8 cellular contexts compared by ENCODE assay signal in the genomic region with DNA sequence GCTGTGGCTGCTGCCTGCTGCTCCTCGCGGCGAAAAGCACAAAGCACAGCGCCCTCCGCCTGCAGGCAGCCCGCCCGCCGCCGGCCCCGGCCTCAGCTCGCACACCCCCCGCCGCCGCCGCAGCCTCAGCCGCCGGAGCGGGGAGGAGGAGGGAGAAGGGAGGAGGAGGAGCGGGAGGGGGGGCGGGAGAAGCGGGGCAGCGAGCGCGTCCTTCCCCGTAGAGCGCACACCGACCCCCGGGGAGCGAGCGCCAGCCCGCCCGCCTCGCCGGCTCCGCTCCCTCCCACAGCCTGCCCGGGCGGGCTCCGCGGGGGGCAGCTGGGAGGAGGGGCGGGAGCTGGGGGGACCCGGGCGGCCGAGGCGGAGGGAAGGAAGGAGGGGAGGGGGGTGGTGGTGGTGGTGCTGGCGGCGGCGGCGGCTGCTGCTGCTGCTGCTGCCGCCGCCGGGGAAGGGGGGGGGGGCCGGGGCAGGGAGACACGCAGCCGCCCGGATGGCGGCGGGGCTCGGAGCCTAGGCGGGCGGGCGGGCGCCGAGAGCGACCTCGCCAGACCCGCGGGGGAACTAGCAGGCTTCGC. TPM values are rescaled to one million over a fixed set of nuclear protein-coding genes. Genes with fewer than 3 reads are reported as not detected.
DNase-seq lines count a peak whose midpoint lies in the region; ATAC-seq and TF ChIP-seq lines count a peak whose summit lies in the region.

A gene with protein sequence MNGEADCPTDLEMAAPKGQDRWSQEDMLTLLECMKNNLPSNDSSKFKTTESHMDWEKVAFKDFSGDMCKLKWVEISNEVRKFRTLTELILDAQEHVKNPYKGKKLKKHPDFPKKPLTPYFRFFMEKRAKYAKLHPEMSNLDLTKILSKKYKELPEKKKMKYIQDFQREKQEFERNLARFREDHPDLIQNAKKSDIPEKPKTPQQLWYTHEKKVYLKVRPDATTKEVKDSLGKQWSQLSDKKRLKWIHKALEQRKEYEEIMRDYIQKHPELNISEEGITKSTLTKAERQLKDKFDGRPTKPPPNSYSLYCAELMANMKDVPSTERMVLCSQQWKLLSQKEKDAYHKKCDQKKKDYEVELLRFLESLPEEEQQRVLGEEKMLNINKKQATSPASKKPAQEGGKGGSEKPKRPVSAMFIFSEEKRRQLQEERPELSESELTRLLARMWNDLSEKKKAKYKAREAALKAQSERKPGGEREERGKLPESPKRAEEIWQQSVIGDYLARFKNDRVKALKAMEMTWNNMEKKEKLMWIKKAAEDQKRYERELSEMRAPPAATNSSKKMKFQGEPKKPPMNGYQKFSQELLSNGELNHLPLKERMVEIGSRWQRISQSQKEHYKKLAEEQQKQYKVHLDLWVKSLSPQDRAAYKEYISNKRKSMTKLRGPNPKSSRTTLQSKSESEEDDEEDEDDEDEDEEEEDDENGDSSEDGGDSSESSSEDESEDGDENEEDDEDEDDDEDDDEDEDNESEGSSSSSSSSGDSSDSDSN (minus strand): TSS at position 40 of the 575 bp plus-strand sequence. CDS start 1,446 bp downstream, outside the sequence.

- peaks cover 19% of the 10 kb centered on the region for H3K36me3 Mint-ChIP-seq in HFFc6 (ENCODE audit: low read depth)
- peaks cover 34% of the 10 kb centered on the region for H3K36me3 Mint-ChIP-seq in activated B cell treated with CpG ODN at 0.5 μM for 24 hours (ENCODE audit: low read depth)

- DNase-seq in DND-41 = peak; percentile 86
- DNase-seq in HFFc6 = no peak
- DNase-seq in NCI-H2081 treated with DMSO at 0.1 percent for 48 hours (lab: John Stamatoyannopoulos, UW) = peak; percentile 48
- DNase-seq in activated B cell treated with CpG ODN at 0.5 μM for 24 hours = peak; percentile 69
- DNase-seq in kidney glomerular epithelial cell (lab: John Stamatoyannopoulos, UW) = peak; percentile 19
- DNase-seq in stimulated activated CD4-positive, alpha-beta T cell treated with anti-CD3 and anti-CD28 coated beads, Interleukin-1b, Interleukin-23, amount 100 ng/mL, for 1 hour (ENCODE audit: low read depth in 2 of 2) = peak; percentile 38 to 45
- DNase-seq in AG08395 (ENCODE audit: low spot score) = no peak

- H3K27me3 ChIP-seq in DND-41 (ENCODE audit: insufficient read depth, low read length, poor library complexity) = no peaks in the 10 kb centered on the region

- peak; percentile 48 for ATAC-seq in DND-41 (ENCODE audit: insufficient read depth, low read depth)
- peak; percentile 13 for ATAC-seq in activated B cell treated with CpG ODN at 0.5 μM for 24 hours (ENCODE audit: low read depth)

- peaks cover 42% of the 10 kb centered on the region for H3K4me1 Mint-ChIP-seq in HFFc6 (ENCODE audit: low read depth)
- peaks cover 46% of the 10 kb centered on the region for H3K4me1 Mint-ChIP-seq in activated B cell treated with CpG ODN at 0.5 μM for 24 hours

- H3K4me1 ChIP-seq in DND-41 (ENCODE audit: insufficient read depth, low read length) = peaks cover 31% of the 10 kb centered on the region

- peaks cover 31% of the 10 kb centered on the region for H3K36me3 ChIP-seq in DND-41 (ENCODE audit: insufficient read depth, low read length)

- peaks cover 4% of the 10 kb centered on the region for H3K27me3 Mint-ChIP-seq in HFFc6 (ENCODE audit: insufficient read depth)
- no peaks in the 10 kb centered on the region for H3K27me3 Mint-ChIP-seq in activated B cell treated with CpG ODN at 0.5 μM for 24 hours

- H3K27ac Mint-ChIP-seq in HFFc6 = peak within 1 kb of the TSS; percentile 86
- peak within 1 kb of the TSS; percentile 95 for H3K27ac Mint-ChIP-seq in activated B cell treated with CpG ODN at 0.5 μM for 24 hours

- H3K9me3 Mint-ChIP-seq in HFFc6 (no peaks in the 10 kb centered on the region), activated B cell treated with CpG ODN at 0.5 μM for 24 hours (no peaks in the 10 kb centered on the region)

- no peaks in the 10 kb centered on the region for H3K9me3 ChIP-seq in DND-41 (ENCODE audit: insufficient read depth, low read length, severe bottlenecking)

- H3K79me2 ChIP-seq in DND-41 (ENCODE audit: insufficient read depth, low read length) = peaks cover 68% of the 10 kb centered on the region

- H3K4me2 ChIP-seq in DND-41 (ENCODE audit: insufficient read depth, low read length) = peak within 1 kb of the TSS; percentile 96

- H3K4me3 Mint-ChIP-seq in HFFc6 = peak within 1 kb of the TSS; percentile 93
- peak within 1 kb of the TSS; percentile 94 for H3K4me3 Mint-ChIP-seq in activated B cell treated with CpG ODN at 0.5 μM for 24 hours

- H4K20me1 ChIP-seq in DND-41 (ENCODE audit: insufficient read depth, low read length) = peaks cover 33% of the 10 kb centered on the region

- H3K4me3 ChIP-seq in DND-41 (ENCODE audit: low read depth in 1 of 2, low read length in 2 of 2) = peak within 1 kb of the TSS; percentile 75 to 99

- H2AFZ ChIP-seq in DND-41 (ENCODE audit: low read depth, low read length) = peak within 1 kb of the TSS; percentile 64

- H3K9ac ChIP-seq in DND-41 (ENCODE audit: low read depth, low read length) = peak within 1 kb of the TSS; percentile 98

- TF ChIP-seq CTCF in DND-41 (IDR thresholded peaks at IDR 0.05; ENCODE audit: borderline replicate concordance, extremely low read depth, low read length, poor library complexity, severe bottlenecking) (no peak), HFFc6 (IDR thresholded peaks at IDR 0.05) (peak; percentile 13; the same call in 1 of the 2 replicates), activated B cell treated with CpG ODN at 0.5 μM for 24 hours (IDR thresholded peaks at IDR 0.05) (no peak)

- POLR2A ChIA-PET in activated B cell treated with CpG ODN at 0.5 μM for 24 hours (lab: Charles Lee) = interaction anchor here (0.7 to 10.5 kb wide), 17 partner anchors 10 to 852 kb away, joined by 3 to 241 read pairs (median 9); a partner anchor contains a TSS

- intact Hi-C loops in activated B cell treated with CpG ODN at 0.5 μM for 24 hours (cut with micrococcal nuclease) = loop anchor here (2.0 to 5.0 kb wide), 2 partner anchors 58 to 79 kb away; a partner anchor contains a TSS

- CTCF ChIA-PET in activated B cell treated with CpG ODN at 0.5 μM for 24 hours (lab: Charles Lee) = interaction anchor here (1.0 to 6.7 kb wide), 6 partner anchors 10 to 132 kb away, joined by 3 to 35 read pairs (median 3); a partner anchor contains a TSS

- H3K27ac ChIP-seq in DND-41 (ENCODE audit: low read length) (peak within 1 kb of the TSS; percentile 98), cingulate gyrus (ENCODE audit: low read depth, low read length) (peak within 1 kb of the TSS; percentile 88)

RNA-seq across cellular contexts. Expression of the gene that starts here (rescaled TPM):
- 10 to 100 TPM; 58.6 to 69.1 (median 65.6) TPM for total RNA-seq in HFFc6 (2021; fragmentation: NEBNext Ultra II Directional; extraction: Animal tissue kit (Norgen Biotek cat#: 25700))
- 139 and 146 TPM in 2 replicates for total RNA-seq in activated B cell treated with CpG ODN at 0.5 μM for 24 hours

Comparison
In these comparisons a context has a peak if more than half of its experiments do, and no peak if none do; other contexts are left out.
1. DNase-seq: peak in DND-41 (single experiment), NCI-H2081 treated with DMSO at 0.1 percent for 48 hours (single experiment), activated B cell treated with CpG ODN at 0.5 μM for 24 hours (single experiment), kidney glomerular epithelial cell (single experiment) and stimulated activated CD4-positive, alpha-beta T cell treated with anti-CD3 and anti-CD28 coated beads, Interleukin-1b, Interleukin-23, amount 100 ng/mL, for 1 hour (2 of 2); none in HFFc6 (single experiment) and AG08395 (single experiment).